2 cellular contexts compared by ENCODE assay signal in genomic region chr4:169663402-169663801, GRCh38.
TF ChIP-seq lines count a peak whose summit lies in the region.

No MANE protein-coding gene starts in this region.

TF ChIP-seq in SK-N-SH, 30 proteins besides CTCF, POLR2A, EP300 and RAD21:
- no peak for TF ChIP-seq TEAD4 (IDR thresholded peaks at IDR 0.05; ENCODE audit: borderline replicate concordance, insufficient read depth)
- no peak for TF ChIP-seq TAF1 (IDR thresholded peaks at IDR 0.05; ENCODE audit: borderline replicate concordance, low read depth, low read length)
- no peak for TF ChIP-seq MEF2A (IDR thresholded peaks at IDR 0.05; ENCODE audit: borderline replicate concordance, low read depth)
- no peak for TF ChIP-seq CHD2 (IDR thresholded peaks at IDR 0.05; ENCODE audit: low read length, partially characterized antibody)
- TF ChIP-seq TCF12 (IDR thresholded peaks at IDR 0.05): no peak
- TF ChIP-seq EZH2phosphoT487 (IDR thresholded peaks at IDR 0.05; ENCODE audit: borderline replicate concordance, low read depth): no peak
- TF ChIP-seq JUND (IDR thresholded peaks at IDR 0.05): no peak
- TF ChIP-seq, protein P1, sequence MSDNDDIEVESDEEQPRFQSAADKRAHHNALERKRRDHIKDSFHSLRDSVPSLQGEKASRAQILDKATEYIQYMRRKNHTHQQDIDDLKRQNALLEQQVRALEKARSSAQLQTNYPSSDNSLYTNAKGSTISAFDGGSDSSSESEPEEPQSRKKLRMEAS (IDR thresholded peaks at IDR 0.05; ENCODE audit: low read depth): no peak
- TF ChIP-seq YY1 (IDR thresholded peaks at IDR 0.05; ENCODE audit: low read depth): no peak
- no peak for TF ChIP-seq RCOR1 (IDR thresholded peaks at IDR 0.05; ENCODE audit: low read length)
- no peak for TF ChIP-seq GABPA (IDR thresholded peaks at IDR 0.05; ENCODE audit: low read depth)
- no peak for TF ChIP-seq SMC3 (IDR thresholded peaks at IDR 0.05; ENCODE audit: low read depth, low read length)
- no peak for TF ChIP-seq FOXM1 (IDR thresholded peaks at IDR 0.05; ENCODE audit: low read depth)
- no peak for TF ChIP-seq FOXJ3 (CRISPR knock-in tag; IDR thresholded peaks at IDR 0.05)
- TF ChIP-seq, protein P2, sequence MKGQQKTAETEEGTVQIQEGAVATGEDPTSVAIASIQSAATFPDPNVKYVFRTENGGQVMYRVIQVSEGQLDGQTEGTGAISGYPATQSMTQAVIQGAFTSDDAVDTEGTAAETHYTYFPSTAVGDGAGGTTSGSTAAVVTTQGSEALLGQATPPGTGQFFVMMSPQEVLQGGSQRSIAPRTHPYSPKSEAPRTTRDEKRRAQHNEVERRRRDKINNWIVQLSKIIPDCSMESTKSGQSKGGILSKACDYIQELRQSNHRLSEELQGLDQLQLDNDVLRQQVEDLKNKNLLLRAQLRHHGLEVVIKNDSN (IDR thresholded peaks at IDR 0.05; ENCODE audit: borderline replicate concordance, low read depth): no peak

TF ChIP-seq in SK-N-SH treated with all-trans-retinoic acid at 6 μM for 48 hours, 23 proteins besides CTCF, POLR2A, EP300 and RAD21:
- TF ChIP-seq OSR1 (CRISPR knock-in tag; IDR thresholded peaks at IDR 0.05): no peak
- no peak for TF ChIP-seq RARB (CRISPR knock-in tag; IDR thresholded peaks at IDR 0.05)
- TF ChIP-seq ZFP30 (CRISPR knock-in tag; IDR thresholded peaks at IDR 0.05): no peak
- no peak for TF ChIP-seq CREB5 (CRISPR knock-in tag; IDR thresholded peaks at IDR 0.05; ENCODE audit: low read depth)
- TF ChIP-seq ZNF70 (CRISPR knock-in tag; IDR thresholded peaks at IDR 0.05): no peak
- TF ChIP-seq ESRRG (CRISPR knock-in tag; IDR thresholded peaks at IDR 0.05): no peak
- TF ChIP-seq, protein P3, sequence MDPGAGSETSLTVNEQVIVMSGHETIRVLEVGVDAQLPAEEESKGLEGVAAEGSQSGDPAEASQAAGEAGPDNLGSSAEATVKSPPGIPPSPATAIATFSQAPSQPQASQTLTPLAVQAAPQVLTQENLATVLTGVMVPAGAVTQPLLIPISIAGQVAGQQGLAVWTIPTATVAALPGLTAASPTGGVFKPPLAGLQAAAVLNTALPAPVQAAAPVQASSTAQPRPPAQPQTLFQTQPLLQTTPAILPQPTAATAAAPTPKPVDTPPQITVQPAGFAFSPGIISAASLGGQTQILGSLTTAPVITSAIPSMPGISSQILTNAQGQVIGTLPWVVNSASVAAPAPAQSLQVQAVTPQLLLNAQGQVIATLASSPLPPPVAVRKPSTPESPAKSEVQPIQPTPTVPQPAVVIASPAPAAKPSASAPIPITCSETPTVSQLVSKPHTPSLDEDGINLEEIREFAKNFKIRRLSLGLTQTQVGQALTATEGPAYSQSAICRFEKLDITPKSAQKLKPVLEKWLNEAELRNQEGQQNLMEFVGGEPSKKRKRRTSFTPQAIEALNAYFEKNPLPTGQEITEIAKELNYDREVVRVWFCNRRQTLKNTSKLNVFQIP (CRISPR knock-in tag; IDR thresholded peaks at IDR 0.05; ENCODE audit: borderline replicate concordance, low read depth): no peak
- no peak for TF ChIP-seq ARNTL (CRISPR knock-in tag; IDR thresholded peaks at IDR 0.05; ENCODE audit: borderline replicate concordance, low read depth)
- TF ChIP-seq, protein P4, sequence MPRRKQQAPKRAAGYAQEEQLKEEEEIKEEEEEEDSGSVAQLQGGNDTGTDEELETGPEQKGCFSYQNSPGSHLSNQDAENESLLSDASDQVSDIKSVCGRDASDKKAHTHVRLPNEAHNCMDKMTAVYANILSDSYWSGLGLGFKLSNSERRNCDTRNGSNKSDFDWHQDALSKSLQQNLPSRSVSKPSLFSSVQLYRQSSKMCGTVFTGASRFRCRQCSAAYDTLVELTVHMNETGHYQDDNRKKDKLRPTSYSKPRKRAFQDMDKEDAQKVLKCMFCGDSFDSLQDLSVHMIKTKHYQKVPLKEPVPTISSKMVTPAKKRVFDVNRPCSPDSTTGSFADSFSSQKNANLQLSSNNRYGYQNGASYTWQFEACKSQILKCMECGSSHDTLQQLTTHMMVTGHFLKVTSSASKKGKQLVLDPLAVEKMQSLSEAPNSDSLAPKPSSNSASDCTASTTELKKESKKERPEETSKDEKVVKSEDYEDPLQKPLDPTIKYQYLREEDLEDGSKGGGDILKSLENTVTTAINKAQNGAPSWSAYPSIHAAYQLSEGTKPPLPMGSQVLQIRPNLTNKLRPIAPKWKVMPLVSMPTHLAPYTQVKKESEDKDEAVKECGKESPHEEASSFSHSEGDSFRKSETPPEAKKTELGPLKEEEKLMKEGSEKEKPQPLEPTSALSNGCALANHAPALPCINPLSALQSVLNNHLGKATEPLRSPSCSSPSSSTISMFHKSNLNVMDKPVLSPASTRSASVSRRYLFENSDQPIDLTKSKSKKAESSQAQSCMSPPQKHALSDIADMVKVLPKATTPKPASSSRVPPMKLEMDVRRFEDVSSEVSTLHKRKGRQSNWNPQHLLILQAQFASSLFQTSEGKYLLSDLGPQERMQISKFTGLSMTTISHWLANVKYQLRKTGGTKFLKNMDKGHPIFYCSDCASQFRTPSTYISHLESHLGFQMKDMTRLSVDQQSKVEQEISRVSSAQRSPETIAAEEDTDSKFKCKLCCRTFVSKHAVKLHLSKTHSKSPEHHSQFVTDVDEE (CRISPR knock-in tag; IDR thresholded peaks at IDR 0.05): no peak
- TF ChIP-seq GLIS3 (CRISPR knock-in tag; IDR thresholded peaks at IDR 0.05): no peak
- no peak for TF ChIP-seq CSDC2 (CRISPR knock-in tag; IDR thresholded peaks at IDR 0.05)
- TF ChIP-seq ZFP3 (CRISPR knock-in tag; IDR thresholded peaks at IDR 0.05): no peak
- TF ChIP-seq BACH2 (CRISPR knock-in tag; IDR thresholded peaks at IDR 0.05; ENCODE audit: borderline replicate concordance): no peak
- no peak for TF ChIP-seq ZNF8 (CRISPR knock-in tag; IDR thresholded peaks at IDR 0.05)
- TF ChIP-seq, protein P5, sequence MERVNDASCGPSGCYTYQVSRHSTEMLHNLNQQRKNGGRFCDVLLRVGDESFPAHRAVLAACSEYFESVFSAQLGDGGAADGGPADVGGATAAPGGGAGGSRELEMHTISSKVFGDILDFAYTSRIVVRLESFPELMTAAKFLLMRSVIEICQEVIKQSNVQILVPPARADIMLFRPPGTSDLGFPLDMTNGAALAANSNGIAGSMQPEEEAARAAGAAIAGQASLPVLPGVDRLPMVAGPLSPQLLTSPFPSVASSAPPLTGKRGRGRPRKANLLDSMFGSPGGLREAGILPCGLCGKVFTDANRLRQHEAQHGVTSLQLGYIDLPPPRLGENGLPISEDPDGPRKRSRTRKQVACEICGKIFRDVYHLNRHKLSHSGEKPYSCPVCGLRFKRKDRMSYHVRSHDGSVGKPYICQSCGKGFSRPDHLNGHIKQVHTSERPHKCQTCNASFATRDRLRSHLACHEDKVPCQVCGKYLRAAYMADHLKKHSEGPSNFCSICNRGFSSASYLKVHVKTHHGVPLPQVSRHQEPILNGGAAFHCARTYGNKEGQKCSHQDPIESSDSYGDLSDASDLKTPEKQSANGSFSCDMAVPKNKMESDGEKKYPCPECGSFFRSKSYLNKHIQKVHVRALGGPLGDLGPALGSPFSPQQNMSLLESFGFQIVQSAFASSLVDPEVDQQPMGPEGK (CRISPR knock-in tag; IDR thresholded peaks at IDR 0.05; ENCODE audit: borderline replicate concordance): no peak
- no peak for TF ChIP-seq ZNF565 (CRISPR knock-in tag; conservative IDR thresholded peaks at IDR 0.05; ENCODE audit: low read depth)
- TF ChIP-seq, protein P6, sequence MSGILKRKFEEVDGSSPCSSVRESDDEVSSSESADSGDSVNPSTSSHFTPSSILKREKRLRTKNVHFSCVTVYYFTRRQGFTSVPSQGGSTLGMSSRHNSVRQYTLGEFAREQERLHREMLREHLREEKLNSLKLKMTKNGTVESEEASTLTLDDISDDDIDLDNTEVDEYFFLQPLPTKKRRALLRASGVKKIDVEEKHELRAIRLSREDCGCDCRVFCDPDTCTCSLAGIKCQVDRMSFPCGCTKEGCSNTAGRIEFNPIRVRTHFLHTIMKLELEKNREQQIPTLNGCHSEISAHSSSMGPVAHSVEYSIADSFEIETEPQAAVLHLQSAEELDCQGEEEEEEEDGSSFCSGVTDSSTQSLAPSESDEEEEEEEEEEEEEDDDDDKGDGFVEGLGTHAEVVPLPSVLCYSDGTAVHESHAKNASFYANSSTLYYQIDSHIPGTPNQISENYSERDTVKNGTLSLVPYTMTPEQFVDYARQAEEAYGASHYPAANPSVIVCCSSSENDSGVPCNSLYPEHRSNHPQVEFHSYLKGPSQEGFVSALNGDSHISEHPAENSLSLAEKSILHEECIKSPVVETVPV (CRISPR knock-in tag; IDR thresholded peaks at IDR 0.05): no peak
